In genomic region chr19:45593520-45593919, GRCh38 we compare ENCODE assay signal across 28 cellular contexts. TPM values are rescaled to one million over a fixed set of nuclear protein-coding genes. Genes with fewer than 3 reads are reported as not detected.
"Had no signal": no experiment of that assay in that cellular context is flagged by ENCODE, and none has a peak within 500 bp of the region (broad histone marks: within the 10 kb centered on the region; RNA-seq: fewer than 3 reads in every experiment).

No MANE protein-coding gene starts in this region.

- H3K4me1 ChIP-seq: foreskin keratinocyte, gastrocnemius medialis had no signal

- H3K9me3 ChIP-seq: esophagus muscularis mucosa, gastrocnemius medialis, heart right ventricle, left lung, lower lobe of right lung, mucosa of descending colon had no signal

- FAIRE-seq: colon, endothelial cell of umbilical vein, islet of Langerhans, keratinocyte had no signal

- H3K36me3 ChIP-seq: gastrocnemius medialis had no signal

- H3K4me3 ChIP-seq: coronary artery, dorsolateral prefrontal cortex, esophagus muscularis mucosa, gastrocnemius medialis, heart right ventricle, left lung, lower lobe of right lung, mucosa of descending colon had no signal

- DNase-seq: dermis blood vessel endothelial cell; dorsolateral prefrontal cortex; effector CD4-positive, alpha-beta T cell; effector memory CD4-positive, alpha-beta T cell; foreskin keratinocyte; gastrocnemius medialis; glutamatergic neuron; head of caudate nucleus; heart right ventricle; hippocampal formation; left cardiac atrium; left lung; left ventricle myocardium superior; lower lobe of right lung; mesenchymal stem cell; mucosa of descending colon had no signal

- H3K27ac ChIP-seq: coronary artery, esophagus muscularis mucosa, foreskin keratinocyte, lower lobe of right lung had no signal

- ATAC-seq: foreskin keratinocyte, gastrocnemius medialis, heart right ventricle, left cardiac atrium, left lung, left ventricle myocardium superior, lower lobe of right lung, mucosa of descending colon had no signal

RNA-seq across cellular contexts. Expression of gene GPR4, which starts 8.5 kb away (rescaled TPM):
- total RNA-seq: epithelial cell of proximal tubule, fibroblast of lung, fibroblast of villous mesenchyme, foreskin keratinocyte, kidney epithelial cell, mesothelial cell of epicardium, myocyte had no signal
- polyA plus RNA-seq: keratinocyte had no signal
